ENCODE assay signal across 14 cellular contexts in the genomic region with DNA sequence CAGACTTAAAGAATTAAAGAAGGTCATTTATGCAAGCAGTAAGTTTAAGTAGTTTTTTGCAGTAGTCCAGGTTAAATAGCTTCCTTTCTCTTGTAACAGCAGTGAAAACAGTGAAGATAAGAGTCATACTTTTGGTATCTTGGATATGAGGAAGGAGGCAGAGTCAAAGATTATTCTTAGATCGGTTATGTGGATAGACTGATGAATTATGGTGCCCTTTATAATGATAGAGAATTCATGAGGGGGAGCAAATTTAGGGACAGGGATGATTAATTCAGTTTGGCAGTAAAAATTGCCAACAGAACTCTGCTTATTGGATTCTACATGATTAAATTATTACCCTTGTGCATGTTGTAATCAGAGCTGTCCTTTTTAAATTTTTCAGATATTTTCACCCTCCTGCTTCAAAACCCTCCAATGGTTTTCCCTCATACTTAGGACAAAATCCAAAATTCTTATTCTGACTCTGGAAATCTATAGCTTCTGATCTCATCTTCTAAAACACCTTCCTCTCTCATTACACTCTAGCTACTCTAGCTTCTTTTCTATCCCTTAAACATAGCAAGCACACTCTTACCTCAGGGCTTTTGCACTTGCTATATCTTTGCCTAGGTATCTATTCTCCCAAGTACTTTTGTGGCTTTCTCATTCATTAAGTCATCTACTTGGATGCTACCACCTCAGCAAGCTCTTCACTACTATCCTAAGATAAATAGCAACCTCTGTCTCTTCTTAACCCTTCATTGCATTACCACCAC.
DNase-seq lines count a peak whose midpoint lies in the region; ATAC-seq, FAIRE-seq and TF ChIP-seq lines count a peak whose summit lies in the region.
"Had no signal": no experiment of that assay in that cellular context is flagged by ENCODE, and none has a peak within 500 bp of the region (broad histone marks: within the 10 kb centered on the region; RNA-seq: fewer than 3 reads in every experiment).

No MANE protein-coding gene starts in this region.

- no peaks in the 10 kb centered on the region for H3K9me3 Mint-ChIP-seq in astrocyte (ENCODE audit: unreplicated experiment)
- H3K9me3 Mint-ChIP-seq: memory B cell had no signal

- 97% methylated on average over 1 of the region's 1 CpG for WGBS in HepG2 (ENCODE audit: low lambda C conversion rate)

- H4K20me1 ChIP-seq in astrocyte (ENCODE audit: insufficient read depth, low read length) (peaks cover 14% of the 10 kb centered on the region), keratinocyte (ENCODE audit: control insufficient read depth, extremely low read depth, insufficient read depth, low read length) (no peaks in the 10 kb centered on the region), HepG2 (ENCODE audit: insufficient read depth, low read length) (no peaks in the 10 kb centered on the region)

- in situ Hi-C loops in ACHN (cut with HindIII; ENCODE audit: low pct_ligation_motif_present, low pct_unique_long_range_greater_than_20kb, low sequenced_read_pairs), result no loop called here
- in situ Hi-C loops in HepG2 (cut with HindIII; ENCODE audit: extremely low pct_ligation_motif_present, low pct_unique_long_range_greater_than_20kb), result no loop called here

- H3K36me3 ChIP-seq in astrocyte (ENCODE audit: insufficient read depth, low read length), result no peaks in the 10 kb centered on the region
- no peaks in the 10 kb centered on the region for H3K36me3 ChIP-seq in keratinocyte (ENCODE audit: control insufficient read depth in 2 of 2, extremely low read depth in 1 of 2, insufficient read depth in 2 of 2, low read length in 2 of 2)
- H3K36me3 ChIP-seq in HepG2 (replicated peaks in 1 of 2; ENCODE audit: control insufficient read depth in 1 of 2, insufficient read depth in 2 of 2, low read length in 2 of 2), result peaks cover 5 to 32% of the 10 kb centered on the region in 2 experiments; a peak in 4 of 5 replicates

- no TSS peak for BruUV-seq in HepG2 (replicated peaks; lab: Mats Ljungman, UMichigan)

- H3K4me2 ChIP-seq in astrocyte (ENCODE audit: low read length) (peak overlapping the region; percentile 55), keratinocyte (ENCODE audit: control insufficient read depth, extremely low read depth, insufficient read depth, low read depth, low read length) (no peak overlapping the region), HepG2 (ENCODE audit: low read depth, low read length) (no peak overlapping the region)
- H3K4me2 ChIP-seq: smooth muscle cell had no signal

- intact Hi-C loops in HepG2 (cut with micrococcal nuclease; ENCODE audit: unreplicated experiment), result no loop called here

- DNase-seq in ACHN (peak; percentile 52), H54 (ENCODE audit: insufficient read length, low spot score) (no peak), astrocyte (ENCODE audit: low read depth) (peak; percentile 81), keratinocyte (ENCODE audit: low read depth, low spot score) (no peak), medulla oblongata (ENCODE audit: extremely low spot score) (no peak), HepG2 (ENCODE audit: low spot score) (no peak)
- DNase-seq: activated effector memory CD4-positive, alpha-beta T cell treated with anti-CD3 and anti-CD28 coated beads, Interleukin-2, amount 50 U/mL, for 16 hours; DMS153; NCI-H1105 had no signal

- H3K79me2 ChIP-seq in astrocyte (ENCODE audit: insufficient read depth, low read length) (peaks cover 25% of the 10 kb centered on the region), keratinocyte (ENCODE audit: control insufficient read depth, insufficient read depth, low read length) (peaks cover 22% of the 10 kb centered on the region), HepG2 (ENCODE audit: insufficient read depth, low read length) (peaks cover 3% of the 10 kb centered on the region)

- no peaks in the 10 kb centered on the region for H3K27me3 Mint-ChIP-seq in astrocyte (ENCODE audit: low read depth, unreplicated experiment)
- H3K27me3 Mint-ChIP-seq: memory B cell had no signal

- no peaks in the 10 kb centered on the region for H3K9me1 ChIP-seq in keratinocyte (ENCODE audit: control insufficient read depth, extremely low read depth, insufficient read depth, low read length)

- H3K27me3 ChIP-seq in astrocyte (ENCODE audit: insufficient read depth, low read length) (no peaks in the 10 kb centered on the region), keratinocyte (ENCODE audit: control insufficient read depth, extremely low read depth, insufficient read depth, low read length) (no peaks in the 10 kb centered on the region), HepG2 (ENCODE audit: control insufficient read depth in 1 of 2, insufficient read depth in 2 of 2, low read length in 2 of 2) (no peaks in the 10 kb centered on the region)

- H3K4me1 ChIP-seq in astrocyte (ENCODE audit: insufficient read depth, low read length), result peaks cover 11% of the 10 kb centered on the region
- H3K4me1 ChIP-seq in keratinocyte (ENCODE audit: control insufficient read depth, extremely low read depth, insufficient read depth, low read length), result peaks cover 10% of the 10 kb centered on the region
- H3K4me1 ChIP-seq in HepG2 (ENCODE audit: insufficient read depth, low read length), result no peaks in the 10 kb centered on the region

- peak; percentile 93 for FAIRE-seq in H54 (lab: Jason Lieb, UNC)
- peak; percentile 73 for FAIRE-seq in astrocyte (lab: Jason Lieb, UNC)
- FAIRE-seq in keratinocyte (lab: Jason Lieb, UNC), result peak; percentile 26
- FAIRE-seq in HepG2 (lab: Jason Lieb, UNC), result no peak
- FAIRE-seq: endothelial cell of umbilical vein had no signal

- TF ChIP-seq CTCF in astrocyte (IDR thresholded peaks at IDR 0.05; ENCODE audit: insufficient read depth, low read depth, low read length), result no peak
- TF ChIP-seq CTCF in keratinocyte (optimal IDR thresholded peaks at IDR 0.05 in 1 of 3, IDR thresholded peaks at IDR 0.05 in 1 of 3, conservative IDR thresholded peaks at IDR 0.05 in 1 of 3; ENCODE audit: extremely low read depth in 1 of 3, insufficient read depth in 2 of 3, low read length in 3 of 3), result no peak
- no peak for TF ChIP-seq CTCF in HepG2 (CRISPR knock-in tag; IDR thresholded peaks at IDR 0.05)

- peak overlapping the region; percentile 69 for H3K27ac Mint-ChIP-seq in astrocyte (ENCODE audit: unreplicated experiment)
- H3K27ac Mint-ChIP-seq: memory B cell had no signal

- ATAC-seq in HG03439 (IDR thresholded peaks at IDR 0.05; ENCODE audit: unreplicated experiment), result no peak
- ATAC-seq in HepG2, result no peak
- ATAC-seq in GM18873 (IDR thresholded peaks at IDR 0.05; ENCODE audit: low FRiP score, unreplicated experiment), result no peak

- H3K9me3 ChIP-seq in astrocyte (ENCODE audit: insufficient read depth, low read depth, low read length) (no peaks in the 10 kb centered on the region), keratinocyte (ENCODE audit: control insufficient read depth, low read depth, low read length) (no peaks in the 10 kb centered on the region), HepG2 (ENCODE audit: low read length) (no peaks in the 10 kb centered on the region)

- TF ChIP-seq RAD21 in HepG2 (CRISPR knock-in tag; IDR thresholded peaks at IDR 0.05), result no peak

- no peak overlapping the region for H3K4me3 Mint-ChIP-seq in astrocyte (ENCODE audit: unreplicated experiment)
- H3K4me3 Mint-ChIP-seq: memory B cell had no signal

- peaks cover 15% of the 10 kb centered on the region for H3K4me1 Mint-ChIP-seq in astrocyte (ENCODE audit: low read depth, unreplicated experiment)

- CTCF ChIA-PET in HepG2 (lab: Yijun Ruan, JAX; ENCODE audit: low intra/inter-chr PET ratio, low total read pairs), result no interaction called here

- H3K9ac ChIP-seq in astrocyte (ENCODE audit: low read length) (no peak overlapping the region), keratinocyte (ENCODE audit: control insufficient read depth, extremely low read depth, insufficient read depth, low read length) (no peak overlapping the region), HepG2 (ENCODE audit: insufficient read depth, low read depth, low read length) (no peak overlapping the region)

- H3K4me3 ChIP-seq in astrocyte (ENCODE audit: insufficient read depth, low read depth, low read length), result no peak overlapping the region
- no peak overlapping the region for H3K4me3 ChIP-seq in keratinocyte (ENCODE audit: control insufficient read depth in 2 of 3, extremely low read depth in 1 of 3, insufficient read depth in 2 of 3, low read depth in 1 of 3, low read length in 3 of 3)
- H3K4me3 ChIP-seq in HepG2 (replicated peaks in 1 of 3; ENCODE audit: insufficient read depth in 1 of 3, low read depth in 2 of 3, low read length in 3 of 3), result no peak overlapping the region
- H3K4me3 ChIP-seq: smooth muscle cell had no signal

- dilution Hi-C loops in keratinocyte (cut with MboI; ENCODE audit: extremely low pct_ligation_motif_present, low sequenced_read_pairs), result no loop called here

- no peak overlapping the region for H3K27ac ChIP-seq in astrocyte (ENCODE audit: low read depth, low read length)
- peak overlapping the region; percentile 4 for H3K27ac ChIP-seq in keratinocyte (ENCODE audit: control insufficient read depth, insufficient read depth, low read length)
- H3K27ac ChIP-seq in HepG2 (ENCODE audit: extremely low read length, insufficient read depth, low read length), result no peak overlapping the region

- H2AFZ ChIP-seq in astrocyte (ENCODE audit: low read depth, low read length) (no peak overlapping the region), keratinocyte (ENCODE audit: control insufficient read depth, low read length) (no peak overlapping the region), HepG2 (ENCODE audit: low read length) (no peak overlapping the region)

- H3K36me3 Mint-ChIP-seq in astrocyte (ENCODE audit: low read depth, unreplicated experiment), result peaks cover 6% of the 10 kb centered on the region

- TF ChIP-seq EP300 in HepG2 (IDR thresholded peaks at IDR 0.05; ENCODE audit: low read depth in 2 of 2, low read length in 2 of 2) (no peak), HepG2 (CRISPR knock-in tag; IDR thresholded peaks at IDR 0.05; ENCODE audit: borderline replicate concordance) (no peak)

- no peak for TF ChIP-seq POLR2A in H54 (IDR thresholded peaks at IDR 0.05; ENCODE audit: low read depth, low read length)
- no peak for TF ChIP-seq POLR2A in HepG2 (IDR thresholded peaks at IDR 0.05; ENCODE audit: insufficient read depth in 1 of 2, low read depth in 2 of 2, low read length in 2 of 2)

- POLR2A ChIA-PET in HepG2 (lab: Yijun Ruan, JAX), result no interaction called here

TF ChIP-seq in HepG2, 621 proteins besides CTCF, POLR2A, EP300 and RAD21 (continues in another document):
- TF ChIP-seq ZNF138 (CRISPR knock-in tag; IDR thresholded peaks at IDR 0.05; ENCODE audit: low read depth), result no peak
- TF ChIP-seq PHF21A (CRISPR knock-in tag; IDR thresholded peaks at IDR 0.05), result no peak
- no peak for TF ChIP-seq ZNF7 (CRISPR knock-in tag; IDR thresholded peaks at IDR 0.05)

Comparison
In these comparisons a context has a peak if more than half of its experiments do, and no peak if none do; other contexts are left out.
1. DNase-seq: peak in ACHN (single experiment) and astrocyte (single experiment); none in H54 (single experiment), keratinocyte (single experiment), medulla oblongata (single experiment) and HepG2 (single experiment).